Comparison of ENCODE assay signal across 22 cellular contexts in the genomic region with DNA sequence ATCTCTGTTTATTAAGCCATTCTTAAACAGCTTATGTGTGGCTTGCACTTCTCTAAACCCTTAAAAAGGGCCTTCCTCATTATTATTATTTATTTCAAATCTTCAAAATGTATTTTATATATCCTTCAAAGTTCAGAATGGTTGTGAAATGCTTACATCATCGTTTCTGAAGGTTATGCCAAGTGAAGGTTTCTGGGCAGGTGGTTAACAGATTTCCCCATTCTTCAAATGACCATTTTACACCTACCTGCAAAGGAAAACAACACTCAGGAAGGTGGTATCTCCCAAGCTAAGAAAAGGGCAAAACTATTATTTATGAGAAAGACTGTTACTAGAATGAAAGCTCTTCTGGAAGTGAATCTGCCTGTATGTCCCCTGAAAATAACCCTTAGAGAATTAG.
DNase-seq lines count a peak whose midpoint lies in the region; ATAC-seq, FAIRE-seq and TF ChIP-seq lines count a peak whose summit lies in the region.
"Had no signal": no experiment of that assay in that cellular context is flagged by ENCODE, and none has a peak within 500 bp of the region (broad histone marks: within the 10 kb centered on the region; RNA-seq: fewer than 3 reads in every experiment).

No MANE protein-coding gene starts in this region.

- H3K9ac ChIP-seq in astrocyte (ENCODE audit: low read length) (peak overlapping the region; percentile 18), skeletal muscle satellite cell (ENCODE audit: low read depth, low read length) (peak overlapping the region; percentile 7)

- H3K27ac Mint-ChIP-seq in MCF 10A (ENCODE audit: low read depth, unreplicated experiment) (peak overlapping the region; percentile 5), astrocyte (ENCODE audit: unreplicated experiment) (no peak overlapping the region)
- no peak overlapping the region for H3K27ac Mint-ChIP-seq in activated T-helper 17 cell treated with anti-CD3 and anti-CD28 coated beads, Interleukin-2, amount 50 U/mL, for 72 hours
- H3K27ac Mint-ChIP-seq: CD4-positive, alpha-beta T cell had no signal

- TF ChIP-seq POLR2A in breast epithelium (IDR thresholded peaks at IDR 0.05): no peak

- POLR2A ChIA-PET in MCF 10A (lab: Yijun Ruan, JAX): interaction anchor here (0.7 to 2.0 kb wide), 11 partner anchors 10 to 192 kb away, joined by 3 to 10 read pairs (median 3); a partner anchor contains a TSS

- H3K36me3 ChIP-seq in breast epithelium (no peaks in the 10 kb centered on the region), astrocyte (ENCODE audit: insufficient read depth, low read length) (no peaks in the 10 kb centered on the region), skeletal muscle satellite cell (ENCODE audit: insufficient read depth, low read length) (no peaks in the 10 kb centered on the region)

- CTCF ChIA-PET in MCF 10A (lab: Yijun Ruan, JAX): no interaction called here

- no peaks in the 10 kb centered on the region for H3K4me1 ChIP-seq in breast epithelium
- peaks cover 17% of the 10 kb centered on the region for H3K4me1 ChIP-seq in astrocyte (ENCODE audit: insufficient read depth, low read length)
- peaks cover 31% of the 10 kb centered on the region for H3K4me1 ChIP-seq in foreskin keratinocyte
- peaks cover 16% of the 10 kb centered on the region for H3K4me1 ChIP-seq in skeletal muscle satellite cell (ENCODE audit: control insufficient read depth, insufficient read depth, low read length)

- H3K27me3 Mint-ChIP-seq in MCF 10A (ENCODE audit: insufficient read depth, unreplicated experiment) (no peaks in the 10 kb centered on the region), astrocyte (ENCODE audit: low read depth, unreplicated experiment) (peaks cover 10% of the 10 kb centered on the region)
- peaks cover 8% of the 10 kb centered on the region for H3K27me3 Mint-ChIP-seq in activated T-helper 17 cell treated with anti-CD3 and anti-CD28 coated beads, Interleukin-2, amount 50 U/mL, for 72 hours
- H3K27me3 Mint-ChIP-seq: CD4-positive, alpha-beta T cell had no signal

- H3K4me3 Mint-ChIP-seq in MCF 10A (ENCODE audit: unreplicated experiment): peak overlapping the region; percentile 6
- no peak overlapping the region for H3K4me3 Mint-ChIP-seq in astrocyte (ENCODE audit: unreplicated experiment)
- H3K4me3 Mint-ChIP-seq in activated T-helper 17 cell treated with anti-CD3 and anti-CD28 coated beads, Interleukin-2, amount 50 U/mL, for 72 hours: no peak overlapping the region
- H3K4me3 Mint-ChIP-seq: CD4-positive, alpha-beta T cell had no signal

- H3K79me2 ChIP-seq in astrocyte (ENCODE audit: insufficient read depth, low read length): no peaks in the 10 kb centered on the region

- BruUV-seq in MCF 10A (replicated peaks; lab: Mats Ljungman, UMichigan): no TSS peak

- FAIRE-seq in astrocyte (lab: Jason Lieb, UNC): no peak
- FAIRE-seq: GM12878, GM19239 had no signal

- DNase-seq in MCF 10A (ENCODE audit: unreplicated experiment) (peak; percentile 65), breast epithelium (ENCODE audit: low spot score in 2 of 2) (no peak), astrocyte (ENCODE audit: low read depth) (no peak), foreskin keratinocyte (peak in 1 of 2 donors; percentile 33)
- DNase-seq: 8988T; CD4-positive, alpha-beta T cell; DMS153; H7; KBM-7; NCI-H1417 treated with DMSO at 0.1 percent for 48 hours; NCI-H187 treated with DMSO at 0.1 percent for 48 hours; NCI-H2227 treated with DMSO at 0.1 percent for 48 hours; NCI-H510A treated with DMSO at 0.1 percent for 48 hours; NCI-H774; PC-9 had no signal

- intact Hi-C loops in MCF 10A (cut with micrococcal nuclease): no loop called here
- intact Hi-C loops in breast epithelium (cut with DNase I; ENCODE audit: low total_unique reads): no loop called here

- no peak overlapping the region for H2AFZ ChIP-seq in astrocyte (ENCODE audit: low read depth, low read length)
- H2AFZ ChIP-seq: PC-9 had no signal

- H3K4me3 ChIP-seq in breast epithelium (no peak overlapping the region), astrocyte (ENCODE audit: insufficient read depth, low read depth, low read length) (no peak overlapping the region), skeletal muscle satellite cell (ENCODE audit: low read length) (no peak overlapping the region)
- H3K4me3 ChIP-seq: GM12878, PC-9 had no signal

- H3K4me2 ChIP-seq in astrocyte (ENCODE audit: low read length): peak overlapping the region; percentile 58
- no peak overlapping the region for H3K4me2 ChIP-seq in skeletal muscle satellite cell (ENCODE audit: low read length)
- H3K4me2 ChIP-seq: PC-9 had no signal

- H3K9me3 ChIP-seq in breast epithelium (no peaks in the 10 kb centered on the region), astrocyte (ENCODE audit: insufficient read depth, low read depth, low read length) (no peaks in the 10 kb centered on the region), skeletal muscle satellite cell (replicated peaks; ENCODE audit: low read length) (no peaks in the 10 kb centered on the region)

- ATAC-seq in foreskin keratinocyte: no peak
- no peak for ATAC-seq in GM18909 (IDR thresholded peaks at IDR 0.05; ENCODE audit: poor library complexity, unreplicated experiment)
- no peak for ATAC-seq in GM21381 (IDR thresholded peaks at IDR 0.05; ENCODE audit: unreplicated experiment)
- ATAC-seq in activated T-helper 17 cell treated with anti-CD3 and anti-CD28 coated beads, Interleukin-2, amount 50 U/mL, for 72 hours (replicated peaks): no peak
- ATAC-seq: GM12878 had no signal

- H3K9me3 Mint-ChIP-seq in MCF 10A (ENCODE audit: unreplicated experiment) (no peaks in the 10 kb centered on the region), astrocyte (ENCODE audit: unreplicated experiment) (no peaks in the 10 kb centered on the region)
- H3K9me3 Mint-ChIP-seq in activated T-helper 17 cell treated with anti-CD3 and anti-CD28 coated beads, Interleukin-2, amount 50 U/mL, for 72 hours: no peaks in the 10 kb centered on the region
- H3K9me3 Mint-ChIP-seq: CD4-positive, alpha-beta T cell had no signal

- TF ChIP-seq CTCF in MCF 10A (IDR thresholded peaks at IDR 0.05; ENCODE audit: unreplicated experiment) (no peak), breast epithelium (IDR thresholded peaks at IDR 0.05) (no peak), astrocyte (IDR thresholded peaks at IDR 0.05; ENCODE audit: insufficient read depth, low read depth, low read length) (no peak), foreskin keratinocyte (conservative IDR thresholded peaks at IDR 0.05) (no peak)

- H3K36me3 Mint-ChIP-seq in MCF 10A (ENCODE audit: insufficient read depth, unreplicated experiment) (no peaks in the 10 kb centered on the region), astrocyte (ENCODE audit: low read depth, unreplicated experiment) (no peaks in the 10 kb centered on the region)
- no peaks in the 10 kb centered on the region for H3K36me3 Mint-ChIP-seq in activated T-helper 17 cell treated with anti-CD3 and anti-CD28 coated beads, Interleukin-2, amount 50 U/mL, for 72 hours (ENCODE audit: low read depth)

- H3K4me1 Mint-ChIP-seq in MCF 10A (ENCODE audit: insufficient read depth, unreplicated experiment) (peaks cover 27% of the 10 kb centered on the region), astrocyte (ENCODE audit: low read depth, unreplicated experiment) (peaks cover 3% of the 10 kb centered on the region)
- no peaks in the 10 kb centered on the region for H3K4me1 Mint-ChIP-seq in activated T-helper 17 cell treated with anti-CD3 and anti-CD28 coated beads, Interleukin-2, amount 50 U/mL, for 72 hours

- no peaks in the 10 kb centered on the region for H3K27me3 ChIP-seq in breast epithelium
- H3K27me3 ChIP-seq in astrocyte (ENCODE audit: insufficient read depth, low read length): no peaks in the 10 kb centered on the region
- no peaks in the 10 kb centered on the region for H3K27me3 ChIP-seq in foreskin keratinocyte
- peaks cover 6% of the 10 kb centered on the region for H3K27me3 ChIP-seq in skeletal muscle satellite cell (ENCODE audit: control insufficient read depth, insufficient read depth, low read length)

- no peak overlapping the region for H3K27ac ChIP-seq in breast epithelium
- H3K27ac ChIP-seq in astrocyte (ENCODE audit: low read depth, low read length): peak overlapping the region; percentile 45
- peak overlapping the region; percentile 67 for H3K27ac ChIP-seq in foreskin keratinocyte
- H3K27ac ChIP-seq: PC-9, RWPE1 had no signal

- no peaks in the 10 kb centered on the region for H4K20me1 ChIP-seq in astrocyte (ENCODE audit: insufficient read depth, low read length)

Comparison
In these comparisons a context has a peak if more than half of its experiments do, and no peak if none do; other contexts are left out.
1. H3K27ac ChIP-seq: peak in astrocyte (single experiment) and foreskin keratinocyte (single experiment); none in breast epithelium (0 of 2).